9 cellular contexts compared by ENCODE assay signal in the genomic region with DNA sequence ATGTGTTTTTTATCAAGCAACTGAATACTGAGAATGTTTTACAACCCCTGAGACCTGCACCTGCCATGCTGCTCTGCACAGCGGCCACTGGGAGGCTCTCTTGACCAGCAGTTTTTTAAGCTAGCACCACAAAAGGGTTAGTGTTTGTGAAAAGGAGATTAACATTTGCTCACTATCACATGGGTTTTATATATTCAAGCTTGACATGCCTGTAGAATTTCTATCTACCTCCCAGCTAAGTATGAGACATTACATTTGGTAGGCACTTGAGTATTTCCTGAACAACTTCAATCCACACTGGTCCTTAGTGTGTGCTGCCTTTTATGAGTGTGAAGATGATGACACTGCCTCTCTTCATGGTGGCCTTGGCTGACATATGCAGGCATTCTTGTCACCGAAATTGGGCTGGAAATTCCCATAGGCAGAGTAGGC.
DNase-seq lines count a peak whose midpoint lies in the region; ATAC-seq, FAIRE-seq and TF ChIP-seq lines count a peak whose summit lies in the region.
"Had no signal": no experiment of that assay in that cellular context is flagged by ENCODE, and none has a peak within 500 bp of the region (broad histone marks: within the 10 kb centered on the region; RNA-seq: fewer than 3 reads in every experiment).

No MANE protein-coding gene starts in this region.

- H4K8ac ChIP-seq in IMR-90 (ENCODE audit: low read depth in 2 of 2, low read length in 2 of 2) = no peak overlapping the region

- in situ Hi-C loops in IMR-90 (cut with MboI; ENCODE audit: low sequenced_read_pairs) = loop anchor here (25.0 kb wide), 1 partner anchor 738 kb away; no protein-coding TSS in a partner anchor

- H3K18ac ChIP-seq in IMR-90 (ENCODE audit: low read depth, low read length) = no peak overlapping the region

- no CpG with 5 or more reads among the region's 2 CpGs for WGBS in IMR-90 (ENCODE audit: extremely low coverage in 2 of 2, insufficient read length in 1 of 2), 2 experiments

- no peaks in the 10 kb centered on the region for H3K27me3 ChIP-seq in IMR-90 (ENCODE audit: control insufficient read depth, insufficient read depth, low read length)
- H3K27me3 ChIP-seq in WERI-Rb-1 (ENCODE audit: insufficient read depth, low read depth, severe bottlenecking) = no peaks in the 10 kb centered on the region
- no peaks in the 10 kb centered on the region for H3K27me3 ChIP-seq in CD4-positive, alpha-beta T cell (ENCODE audit: control insufficient read depth, insufficient read depth, low read length)

- H2BK15ac ChIP-seq in IMR-90 (ENCODE audit: low read depth, low read length) = no peak overlapping the region

- H3K9ac ChIP-seq in IMR-90 (ENCODE audit: low read depth, low read length) (no peak overlapping the region), kidney (ENCODE audit: low read length in 2 of 2) (no peak overlapping the region)

- peak; percentile 35 for FAIRE-seq in kidney (lab: Jason Lieb, UNC)
- FAIRE-seq: frontal cortex had no signal

- H3K4me1 Mint-ChIP-seq in CD4-positive, alpha-beta T cell (ENCODE audit: low read depth) = no peaks in the 10 kb centered on the region

- H3K4me3 ChIP-seq in IMR-90 (ENCODE audit: insufficient read depth, low read depth, low read length) = no peak overlapping the region
- H3K4me3 ChIP-seq in WERI-Rb-1 (ENCODE audit: low read depth, low read length) = no peak overlapping the region
- no peak overlapping the region for H3K4me3 ChIP-seq in kidney (ENCODE audit: low read length in 2 of 2)

- TF ChIP-seq POLR2A in IMR-90 (IDR thresholded peaks at IDR 0.05; ENCODE audit: low read depth, low read length) = no peak

- H3K4ac ChIP-seq in IMR-90 (ENCODE audit: low read depth, low read length) = no peak overlapping the region

- no peak overlapping the region for H4K91ac ChIP-seq in IMR-90 (ENCODE audit: insufficient read depth, low read depth, low read length)

- H3K4me3 Mint-ChIP-seq in CD4-positive, alpha-beta T cell = no peak overlapping the region

- H3K4me2 ChIP-seq in IMR-90 (ENCODE audit: low read depth, low read length) = no peak overlapping the region

- CTCF ChIA-PET in IMR-90 (lab: Yijun Ruan, JAX) = interaction anchor here (1.4 to 1.5 kb wide), 2 partner anchors 9 to 736 kb away, joined by 3 read pairs; no protein-coding TSS in a partner anchor
- CTCF ChIA-PET in CD4-positive, alpha-beta T cell (lab: Charles Lee) = no interaction called here

- H3K27ac ChIP-seq in IMR-90 (ENCODE audit: insufficient read depth, low read length) (no peak overlapping the region), WERI-Rb-1 (peak overlapping the region; percentile 22), kidney (ENCODE audit: low read depth in 2 of 2, low read length in 2 of 2) (no peak overlapping the region)
- H3K27ac ChIP-seq in CD4-positive, alpha-beta T cell (ENCODE audit: low read depth, low read length) = no peak overlapping the region

- H2AFZ ChIP-seq in IMR-90 (replicated peaks; ENCODE audit: low read length, poor library complexity) = no peak overlapping the region

- no peak overlapping the region for H3K56ac ChIP-seq in IMR-90 (ENCODE audit: extremely low read depth, insufficient read depth, low read length)

- no peak overlapping the region for H3K27ac Mint-ChIP-seq in CD4-positive, alpha-beta T cell

- peak; percentile 36 for TF ChIP-seq RAD21 in IMR-90 (IDR thresholded peaks at IDR 0.05; ENCODE audit: low read length)

- H3K9me3 ChIP-seq in IMR-90 (ENCODE audit: control insufficient read depth, insufficient read depth, low read length) (peaks cover 21% of the 10 kb centered on the region), WERI-Rb-1 (ENCODE audit: severe bottlenecking) (no peaks in the 10 kb centered on the region), kidney (ENCODE audit: control insufficient read depth in 1 of 2, low read length in 2 of 2) (no peaks in the 10 kb centered on the region)
- no peaks in the 10 kb centered on the region for H3K9me3 ChIP-seq in CD4-positive, alpha-beta T cell (ENCODE audit: control insufficient read depth, low read length)

- H2BK5ac ChIP-seq in IMR-90 (ENCODE audit: low read depth, low read length, poor library complexity, severe bottlenecking) = no peak overlapping the region

- intact Hi-C loops in IMR-90 (cut with micrococcal nuclease) = no loop called here
- intact Hi-C loops in kidney (cut with DNase I) = loop anchor here (10.0 kb wide), 1 partner anchor 351 kb away; no protein-coding TSS in a partner anchor
- intact Hi-C loops in CD4-positive, alpha-beta T cell (cut with DNase I, micrococcal nuclease) = no loop called here

- H2AK5ac ChIP-seq in IMR-90 (ENCODE audit: low read depth, low read length) = no peak overlapping the region

- H3K36me3 ChIP-seq in IMR-90 (ENCODE audit: control insufficient read depth, insufficient read depth, low read length) (no peaks in the 10 kb centered on the region), WERI-Rb-1 (no peaks in the 10 kb centered on the region), kidney (ENCODE audit: control insufficient read depth in 1 of 2, insufficient read depth in 2 of 2, low read length in 2 of 2) (no peaks in the 10 kb centered on the region)

- no peaks in the 10 kb centered on the region for H4K20me1 ChIP-seq in IMR-90 (ENCODE audit: insufficient read depth, low read length)

- dilution Hi-C loops in IMR-90 (cut with HindIII; ENCODE audit: low sequenced_read_pairs, unreplicated experiment) = no loop called here

- H2AK9ac ChIP-seq in IMR-90 (replicated peaks; ENCODE audit: low read depth, low read length, poor library complexity) = no peak overlapping the region

- no peak overlapping the region for H4K5ac ChIP-seq in IMR-90 (ENCODE audit: low read depth, low read length)

- no peak overlapping the region for H3K23ac ChIP-seq in IMR-90 (ENCODE audit: low read depth, low read length)

- H3K9me1 ChIP-seq in IMR-90 (ENCODE audit: insufficient read depth, low read length) = no peaks in the 10 kb centered on the region

- H3K4me1 ChIP-seq in IMR-90 (ENCODE audit: control insufficient read depth, insufficient read depth, low read length) = no peaks in the 10 kb centered on the region
- peaks cover 0 to 3% of the 10 kb centered on the region in 2 donors for H3K4me1 ChIP-seq in kidney (ENCODE audit: control insufficient read depth in 1 of 2, insufficient read depth in 1 of 2, low read depth in 1 of 2, low read length in 2 of 2)

- no peak overlapping the region for H2BK120ac ChIP-seq in IMR-90 (ENCODE audit: low read depth, low read length)

- H3K27me3 Mint-ChIP-seq in CD4-positive, alpha-beta T cell = peaks cover 5% of the 10 kb centered on the region

- H2BK20ac ChIP-seq in IMR-90 (ENCODE audit: low read depth, low read length) = no peak overlapping the region

- POLR2A ChIA-PET in IMR-90 (lab: Charles Lee; ENCODE audit: unreplicated experiment) = no interaction called here
- POLR2A ChIA-PET in CD4-positive, alpha-beta T cell (lab: Charles Lee) = no interaction called here

- no peaks in the 10 kb centered on the region for H3K36me3 Mint-ChIP-seq in CD4-positive, alpha-beta T cell (ENCODE audit: low read depth)

- BruUV-seq in IMR-90 (replicated peaks; lab: Mats Ljungman, UMichigan) = no TSS peak

- peak; percentile 30 for DNase-seq in D341Med (ENCODE audit: low spot score)
- DNase-seq in IMR-90 = no peak
- DNase-seq in WERI-Rb-1 = peak; percentile 76
- no peak for DNase-seq in kidney
- no peak for DNase-seq in germinal center (ENCODE audit: low spot score)
- no peak for DNase-seq in CD4-positive, alpha-beta T cell
- DNase-seq in dedifferentiated amniotic fluid mesenchymal stem cell (ENCODE audit: extremely low spot score) = no peak

- no peak for ATAC-seq in IMR-90 (ENCODE audit: low read depth)
- ATAC-seq in CD4-positive, alpha-beta T cell (ENCODE audit: poor library complexity) = no peak
- no peak for ATAC-seq in GM21390 (IDR thresholded peaks at IDR 0.05; ENCODE audit: unreplicated experiment)

- peaks cover 4% of the 10 kb centered on the region for H3K9me3 Mint-ChIP-seq in CD4-positive, alpha-beta T cell

- H3K14ac ChIP-seq in IMR-90 (replicated peaks; ENCODE audit: low read depth, low read length) = no peak overlapping the region

- no peaks in the 10 kb centered on the region for H3K79me1 ChIP-seq in IMR-90 (ENCODE audit: low read depth in 1 of 2, low read length in 2 of 2)

- peak; percentile 29; the same call in 1 of the 2 replicates for TF ChIP-seq CTCF in IMR-90 (conservative IDR thresholded peaks at IDR 0.05; ENCODE audit: low read depth, low read length)
- peak; percentile 77 for TF ChIP-seq CTCF in WERI-Rb-1 (IDR thresholded peaks at IDR 0.05; ENCODE audit: low read depth, low read length)
- TF ChIP-seq CTCF in kidney (IDR thresholded peaks at IDR 0.05; ENCODE audit: borderline replicate concordance, extremely low read depth, insufficient read depth) = peak; percentile 62
- no peak for TF ChIP-seq CTCF in CD4-positive, alpha-beta T cell (IDR thresholded peaks at IDR 0.05)

TF ChIP-seq in IMR-90, 13 proteins besides CTCF, POLR2A, EP300 and RAD21:
- TF ChIP-seq RCOR1 (IDR thresholded peaks at IDR 0.05; ENCODE audit: insufficient replicate concordance, low read length) (no peak), SMC3 (IDR thresholded peaks at IDR 0.05; ENCODE audit: low read depth, low read length) (peak; percentile 19; the same call in 1 of the 2 replicates)

Comparison
In these comparisons a context has a peak if more than half of its experiments do, and no peak if none do; other contexts are left out.
1. DNase-seq: peak in D341Med (single experiment) and WERI-Rb-1 (single experiment); none in IMR-90 (single experiment), kidney (single experiment), germinal center (single experiment), CD4-positive, alpha-beta T cell (0 of 10) and dedifferentiated amniotic fluid mesenchymal stem cell (single experiment).